Comparison of ENCODE assay signal across 22 cellular contexts in the genomic region with DNA sequence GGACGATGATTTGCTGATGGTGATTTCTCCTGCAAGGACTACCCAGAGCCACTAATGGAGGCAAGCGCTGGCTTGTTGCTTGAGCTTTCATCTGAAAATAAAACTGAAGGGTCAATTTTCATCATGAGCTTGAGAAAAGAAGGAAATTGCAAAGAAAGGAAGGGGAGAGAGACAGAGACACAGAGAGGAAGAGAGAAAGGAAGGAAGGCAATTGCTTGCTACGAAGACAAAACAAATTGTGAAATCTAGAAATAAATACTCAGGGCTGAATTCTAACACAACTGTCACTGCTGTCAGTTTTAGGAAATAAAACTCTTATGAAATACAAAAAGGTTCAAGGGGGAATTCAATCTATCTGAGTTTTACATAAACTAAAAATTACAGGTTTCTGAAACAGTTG. TPM values are rescaled to one million over a fixed set of nuclear protein-coding genes. Genes with fewer than 3 reads are reported as not detected.
A peak's percentile ranks its signal among the peaks of the same experiment; 100 is the strongest.
DNase-seq lines count a peak whose midpoint lies in the region; ATAC-seq, FAIRE-seq and TF ChIP-seq lines count a peak whose summit lies in the region.
"Had no signal": no experiment of that assay in that cellular context is flagged by ENCODE, and none has a peak within 500 bp of the region (broad histone marks: within the 10 kb centered on the region; RNA-seq: fewer than 3 reads in every experiment).

No MANE protein-coding gene starts in this region.

- H3K79me2 ChIP-seq in OCI-LY3 (ENCODE audit: low read length) (no peaks in the 10 kb centered on the region), HepG2 (ENCODE audit: insufficient read depth, low read length) (peaks cover 28% of the 10 kb centered on the region)

- CTCF ChIA-PET in HepG2 (lab: Yijun Ruan, JAX; ENCODE audit: low intra/inter-chr PET ratio, low total read pairs): no interaction called here

- BruUV-seq in HepG2 (replicated peaks; lab: Mats Ljungman, UMichigan): no TSS peak

- 95% methylated on average over 3 of the region's 3 CpGs for WGBS in HepG2 (ENCODE audit: low lambda C conversion rate)
- 60 to 68% methylated on average over 3 of the region's 3 CpGs for WGBS in upper lobe of left lung, 2 donors

- no peaks in the 10 kb centered on the region for H3K9me3 ChIP-seq in OCI-LY3 (ENCODE audit: insufficient read depth, low read length)
- H3K9me3 ChIP-seq in HepG2 (ENCODE audit: low read length): no peaks in the 10 kb centered on the region
- H3K9me3 ChIP-seq in upper lobe of left lung: no peaks in the 10 kb centered on the region
- H3K9me3 ChIP-seq: esophagus muscularis mucosa, SJCRH30 had no signal

- TF ChIP-seq EP300 in HepG2 (IDR thresholded peaks at IDR 0.05; ENCODE audit: low read depth in 2 of 2, low read length in 2 of 2) (no peak), HepG2 (CRISPR knock-in tag; IDR thresholded peaks at IDR 0.05; ENCODE audit: borderline replicate concordance) (no peak), upper lobe of left lung (IDR thresholded peaks at IDR 0.05) (no peak)

- H3K4me1 ChIP-seq in OCI-LY3 (ENCODE audit: low read length): peaks cover 53% of the 10 kb centered on the region
- peaks cover 62% of the 10 kb centered on the region for H3K4me1 ChIP-seq in HepG2 (ENCODE audit: insufficient read depth, low read length)
- H3K4me1 ChIP-seq in upper lobe of left lung: peaks cover 29 to 57% (median 36%) of the 10 kb centered on the region in 4 donors
- H3K4me1 ChIP-seq: neural progenitor cell, SJCRH30 had no signal

- H3K9me3 Mint-ChIP-seq in activated CD4-positive, alpha-beta T cell treated with anti-CD3 and anti-CD28 coated beads, Interleukin-2, amount 10 ng/mL, durations not matched to agents 24 days and 14 days: no peaks in the 10 kb centered on the region
- H3K9me3 Mint-ChIP-seq: activated naive CD4-positive, alpha-beta T cell treated with anti-CD3 and anti-CD28 coated beads, Interleukin-2, amount 10 ng/mL, durations not matched to agents 7 days and 5 days; activated T-cell treated with anti-CD3 and anti-CD28 coated beads, Interleukin-2, amount 50 U/mL, for 24 hours; central memory CD8-positive, alpha-beta T cell; neural progenitor cell; stimulated activated naive CD8-positive, alpha-beta T cell treated with anti-CD3 and anti-CD28 coated beads, Interleukin-15, Interleukin-2, amounts not matched to agents 100 ng/mL and 50 ng/mL, for 24 hours had no signal

- H3K4me2 ChIP-seq in OCI-LY3 (ENCODE audit: low read length): peak overlapping the region; percentile 5
- no peak overlapping the region for H3K4me2 ChIP-seq in HepG2 (ENCODE audit: low read depth, low read length)
- H3K4me2 ChIP-seq: neural progenitor cell, smooth muscle cell had no signal

- H3K4me3 ChIP-seq in OCI-LY3 (ENCODE audit: low read length) (no peak overlapping the region), HepG2 (replicated peaks in 1 of 3; ENCODE audit: insufficient read depth in 1 of 3, low read depth in 2 of 3, low read length in 3 of 3) (no peak overlapping the region), upper lobe of left lung (no peak overlapping the region)
- H3K4me3 ChIP-seq: esophagus muscularis mucosa, neural progenitor cell, SJCRH30, smooth muscle cell had no signal

- no peak overlapping the region for H3K4me3 Mint-ChIP-seq in activated CD4-positive, alpha-beta T cell treated with anti-CD3 and anti-CD28 coated beads, Interleukin-2, amount 10 ng/mL, durations not matched to agents 24 days and 14 days
- H3K4me3 Mint-ChIP-seq: activated naive CD4-positive, alpha-beta T cell treated with anti-CD3 and anti-CD28 coated beads, Interleukin-2, amount 10 ng/mL, durations not matched to agents 7 days and 5 days; activated T-cell treated with anti-CD3 and anti-CD28 coated beads, Interleukin-2, amount 50 U/mL, for 24 hours; central memory CD8-positive, alpha-beta T cell; neural progenitor cell; stimulated activated naive CD8-positive, alpha-beta T cell treated with anti-CD3 and anti-CD28 coated beads, Interleukin-15, Interleukin-2, amounts not matched to agents 100 ng/mL and 50 ng/mL, for 24 hours had no signal

- H3K36me3 Mint-ChIP-seq in activated CD4-positive, alpha-beta T cell treated with anti-CD3 and anti-CD28 coated beads, Interleukin-2, amount 10 ng/mL, durations not matched to agents 24 days and 14 days (ENCODE audit: low read depth): no peaks in the 10 kb centered on the region
- H3K36me3 Mint-ChIP-seq: activated naive CD4-positive, alpha-beta T cell treated with anti-CD3 and anti-CD28 coated beads, Interleukin-2, amount 10 ng/mL, durations not matched to agents 7 days and 5 days; neural progenitor cell had no signal

- TF ChIP-seq POLR2A in HepG2 (IDR thresholded peaks at IDR 0.05; ENCODE audit: insufficient read depth in 1 of 2, low read depth in 2 of 2, low read length in 2 of 2): no peak
- no peak for TF ChIP-seq POLR2A in upper lobe of left lung (IDR thresholded peaks at IDR 0.05)

- no peak overlapping the region for H2AFZ ChIP-seq in OCI-LY3 (ENCODE audit: low read depth, low read length)
- no peak overlapping the region for H2AFZ ChIP-seq in HepG2 (ENCODE audit: low read length)
- H2AFZ ChIP-seq: neural progenitor cell had no signal

- H3K27me3 ChIP-seq in OCI-LY3 (ENCODE audit: low read depth, low read length): peaks cover 14% of the 10 kb centered on the region
- H3K27me3 ChIP-seq in HepG2 (ENCODE audit: control insufficient read depth in 1 of 2, insufficient read depth in 2 of 2, low read length in 2 of 2): no peaks in the 10 kb centered on the region; a peak in 1 of 5 replicates
- no peaks in the 10 kb centered on the region for H3K27me3 ChIP-seq in upper lobe of left lung
- H3K27me3 ChIP-seq: esophagus muscularis mucosa, neural progenitor cell, SJCRH30 had no signal

- DNase-seq in activated CD4-positive, alpha-beta T cell treated with anti-CD3 and anti-CD28 coated beads, Interleukin-2, amount 10 ng/mL, durations not matched to agents 24 days and 14 days: no peak
- no peak for DNase-seq in activated CD4-positive, alpha-beta T cell treated with anti-CD3 and anti-CD28 coated beads, Interleukin-2, amount 50 U/mL, for 1 hour
- DNase-seq in HepG2 (ENCODE audit: low spot score): no peak
- DNase-seq in upper lobe of left lung: no peak
- DNase-seq in D341Med (ENCODE audit: low spot score): no peak
- no peak for DNase-seq in GM03348 (ENCODE audit: low spot score)
- DNase-seq: activated CD4-positive, CD25-positive, alpha-beta regulatory T cell; activated naive CD4-positive, alpha-beta T cell treated with anti-CD3 and anti-CD28 coated beads, Interleukin-2, amount 10 ng/mL, durations not matched to agents 7 days and 5 days; activated T-cell treated with anti-CD3 and anti-CD28 coated beads, Interleukin-2, amount 50 U/mL, for 24 hours; anterior cingulate cortex; effector CD8-positive, alpha-beta T cell; NCI-H1694; NCI-H526 treated with DMSO at 0.1 percent for 48 hours; SJCRH30; stimulated activated CD4-positive, alpha-beta T cell treated with anti-CD3 and anti-CD28 coated beads, Interleukin-4, amount 100 ng/mL, for 24 hours had no signal

- intact Hi-C loops in activated CD4-positive, alpha-beta T cell treated with anti-CD3 and anti-CD28 coated beads, Interleukin-2, amount 10 ng/mL, durations not matched to agents 24 days and 14 days (cut with micrococcal nuclease): no loop called here
- intact Hi-C loops in HepG2 (cut with micrococcal nuclease; ENCODE audit: unreplicated experiment): loop anchor here (2.0 kb wide), 1 partner anchor 34 kb away; no protein-coding TSS in a partner anchor

- FAIRE-seq in HepG2 (lab: Jason Lieb, UNC): no peak

- in situ Hi-C loops in HepG2 (cut with HindIII; ENCODE audit: extremely low pct_ligation_motif_present, low pct_unique_long_range_greater_than_20kb): no loop called here

- TF ChIP-seq CTCF in OCI-LY3 (IDR thresholded peaks at IDR 0.05; ENCODE audit: low read depth, low read length) (no peak), HepG2 (CRISPR knock-in tag; IDR thresholded peaks at IDR 0.05) (no peak), upper lobe of left lung (IDR thresholded peaks at IDR 0.05) (no peak)

- no peaks in the 10 kb centered on the region for H3K36me3 ChIP-seq in OCI-LY3 (replicated peaks; ENCODE audit: low read depth, low read length)
- H3K36me3 ChIP-seq in HepG2 (replicated peaks in 1 of 2; ENCODE audit: control insufficient read depth in 1 of 2, insufficient read depth in 2 of 2, low read length in 2 of 2): peaks cover 7 to 8% of the 10 kb centered on the region in 2 experiments; a peak in 3 of 5 replicates
- H3K36me3 ChIP-seq in upper lobe of left lung: peaks cover 0 to 4% (median 0%) of the 10 kb centered on the region in 4 donors
- H3K36me3 ChIP-seq: esophagus muscularis mucosa, neural progenitor cell, SJCRH30 had no signal

- no peak for TF ChIP-seq RAD21 in HepG2 (CRISPR knock-in tag; IDR thresholded peaks at IDR 0.05)

- H3K27ac ChIP-seq in OCI-LY3 (ENCODE audit: low read length) (no peak overlapping the region), HepG2 (ENCODE audit: extremely low read length, insufficient read depth, low read length) (peak overlapping the region; percentile 60), upper lobe of left lung (peak overlapping the region; percentile 23 to 76 (median 69))
- H3K27ac ChIP-seq: neural progenitor cell, SJCRH30 had no signal

- POLR2A ChIA-PET in HepG2 (lab: Yijun Ruan, JAX): interaction anchor here (1.5 to 2.7 kb wide), 3 partner anchors 36 to 339 kb away, joined by 5 to 16 read pairs (median 6); a partner anchor contains a TSS

- H3K27me3 Mint-ChIP-seq in activated CD4-positive, alpha-beta T cell treated with anti-CD3 and anti-CD28 coated beads, Interleukin-2, amount 10 ng/mL, durations not matched to agents 24 days and 14 days: peaks cover 11% of the 10 kb centered on the region
- H3K27me3 Mint-ChIP-seq: activated naive CD4-positive, alpha-beta T cell treated with anti-CD3 and anti-CD28 coated beads, Interleukin-2, amount 10 ng/mL, durations not matched to agents 7 days and 5 days; activated T-cell treated with anti-CD3 and anti-CD28 coated beads, Interleukin-2, amount 50 U/mL, for 24 hours; central memory CD8-positive, alpha-beta T cell; stimulated activated naive CD8-positive, alpha-beta T cell treated with anti-CD3 and anti-CD28 coated beads, Interleukin-15, Interleukin-2, amounts not matched to agents 100 ng/mL and 50 ng/mL, for 24 hours had no signal

- no peaks in the 10 kb centered on the region for H4K20me1 ChIP-seq in OCI-LY3 (ENCODE audit: insufficient read depth, low read length)
- H4K20me1 ChIP-seq in HepG2 (ENCODE audit: insufficient read depth, low read length): peaks cover 8% of the 10 kb centered on the region; the same call in 1 of the 2 replicates

- peaks cover 2% of the 10 kb centered on the region for H3K4me1 Mint-ChIP-seq in activated CD4-positive, alpha-beta T cell treated with anti-CD3 and anti-CD28 coated beads, Interleukin-2, amount 10 ng/mL, durations not matched to agents 24 days and 14 days
- H3K4me1 Mint-ChIP-seq: central memory CD8-positive, alpha-beta T cell had no signal

- H3K9ac ChIP-seq in OCI-LY3 (ENCODE audit: low read length): no peak overlapping the region
- H3K9ac ChIP-seq in HepG2 (ENCODE audit: insufficient read depth, low read depth, low read length): no peak overlapping the region
- H3K9ac ChIP-seq: neural progenitor cell had no signal

- ATAC-seq in HepG2 (no peak), upper lobe of left lung (ENCODE audit: low FRiP score in 2 of 2) (no peak), HG02610 (IDR thresholded peaks at IDR 0.05; ENCODE audit: unreplicated experiment) (no peak)

- H3K27ac Mint-ChIP-seq in activated CD4-positive, alpha-beta T cell treated with anti-CD3 and anti-CD28 coated beads, Interleukin-2, amount 10 ng/mL, durations not matched to agents 24 days and 14 days: peak overlapping the region; percentile 13
- H3K27ac Mint-ChIP-seq: activated naive CD4-positive, alpha-beta T cell treated with anti-CD3 and anti-CD28 coated beads, Interleukin-2, amount 10 ng/mL, durations not matched to agents 7 days and 5 days; activated T-cell treated with anti-CD3 and anti-CD28 coated beads, Interleukin-2, amount 50 U/mL, for 24 hours; neural progenitor cell; stimulated activated naive CD8-positive, alpha-beta T cell treated with anti-CD3 and anti-CD28 coated beads, Interleukin-15, Interleukin-2, amounts not matched to agents 100 ng/mL and 50 ng/mL, for 24 hours had no signal

RNA-seq across cellular contexts. Expression of a gene that starts 36.7 kb away (rescaled TPM):
- 102 and 110 TPM in 2 replicates for total RNA-seq in activated CD4-positive, alpha-beta T cell treated with anti-CD3 and anti-CD28 coated beads, Interleukin-2, amount 10 ng/mL, durations not matched to agents 24 days and 14 days
- 43.3 and 59.0 TPM in 2 replicates for total RNA-seq in HepG2 (2016; rRNA removed; fragmentation: Illumina TruSeq; extraction: Trizol)
- total RNA-seq in HepG2 (2016; cell fraction: cytosol; rRNA removed; fragmentation: Illumina TruSeq; extraction: Trizol; ENCODE audit: low read depth): 67.9 and 68.5 TPM in 2 replicates
- total RNA-seq in HepG2 (2016; cell fraction: insoluble cytoplasmic fraction; rRNA removed; fragmentation: Illumina TruSeq; extraction: Trizol): 31.5 and 57.5 TPM in 2 replicates
- 36.5 and 36.9 TPM in 2 replicates for total RNA-seq in HepG2 (2016; cell fraction: membrane; rRNA removed; fragmentation: Illumina TruSeq; extraction: Trizol)
- 164 and 179 TPM in 2 replicates for total RNA-seq in HepG2 (2016; cell fraction: nucleus; rRNA removed; fragmentation: Illumina TruSeq; extraction: Trizol)
- polyA plus RNA-seq in HepG2 (2011; rRNA removed): 36.0 and 40.4 TPM in 2 replicates
- 17.7 and 19.3 TPM in 2 replicates for polyA plus RNA-seq in HepG2 (2011; cell fraction: cytosol; rRNA removed)
- polyA plus RNA-seq in HepG2 (2011; cell fraction: nucleus; rRNA removed): 47.8 and 58.3 TPM in 2 replicates
- 24.3 and 27.6 TPM in 2 replicates for polyA plus RNA-seq in HepG2 (2012)
- 3.3 and 4.6 TPM in 2 replicates for polyA plus RNA-seq in HepG2 (2016; cell fraction: cytosol; fragmentation: Illumina TruSeq; extraction: Trizol; ENCODE audit: low read depth)
- 21.9 and 24.7 TPM in 2 replicates for polyA plus RNA-seq in HepG2 (2016; cell fraction: insoluble cytoplasmic fraction; fragmentation: Illumina TruSeq; extraction: Trizol; ENCODE audit: low read depth)
- 9.9 and 11.0 TPM in 2 replicates for polyA plus RNA-seq in HepG2 (2016; cell fraction: membrane; fragmentation: Illumina TruSeq; extraction: Trizol; ENCODE audit: low read depth)
- 28.9 and 32.7 TPM in 2 replicates for polyA plus RNA-seq in HepG2 (2016; cell fraction: nucleus; fragmentation: Illumina TruSeq; extraction: Trizol; ENCODE audit: insufficient read depth, low read depth)
- polyA minus RNA-seq in HepG2 (2011; rRNA and poly(A)+ RNA removed; ENCODE audit: low replicate concordance): 35.8 and 181 TPM in 2 replicates
- polyA minus RNA-seq in HepG2 (2011; cell fraction: cytosol; rRNA and poly(A)+ RNA removed): 64.7 and 68.5 TPM in 2 replicates
- 528 and 568 TPM in 2 replicates for polyA minus RNA-seq in HepG2 (2011; cell fraction: nucleus; rRNA and poly(A)+ RNA removed)
- 100 to 1,000 TPM; 103 to 248 (median 134) TPM for total RNA-seq in upper lobe of left lung
